21 cellular contexts compared by ENCODE assay signal in the genomic region with DNA sequence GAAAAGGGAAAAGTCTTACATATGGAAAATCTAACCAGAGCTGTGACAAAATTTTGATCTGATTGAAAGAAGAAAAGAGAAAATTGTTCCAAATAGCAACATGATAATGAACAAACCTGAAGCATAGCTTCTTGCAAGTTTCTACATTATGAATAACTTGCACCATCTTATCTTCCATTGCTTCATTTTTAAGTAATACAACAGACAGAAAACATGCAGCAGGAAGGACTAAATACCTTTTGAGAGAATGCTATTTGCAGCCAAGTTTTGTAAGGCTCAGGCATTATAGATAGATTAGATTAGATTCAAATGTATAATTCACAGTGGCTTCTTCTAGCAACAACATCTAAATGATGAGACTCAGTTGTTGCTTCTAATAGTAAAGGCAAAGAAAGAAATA.
DNase-seq lines count a peak whose midpoint lies in the region; ATAC-seq and TF ChIP-seq lines count a peak whose summit lies in the region.
"Had no signal": no experiment of that assay in that cellular context is flagged by ENCODE, and none has a peak within 500 bp of the region (broad histone marks: within the 10 kb centered on the region; RNA-seq: fewer than 3 reads in every experiment).

No MANE protein-coding gene starts in this region.

- no peak overlapping the region for H3K9ac ChIP-seq in SK-N-SH
- H3K9ac ChIP-seq: BLaER1 treated with 17β-estradiol and CSF1 and Interleukin-3, amounts not matched to agents 10 nM and 100 nM had no signal

- H3K79me2 ChIP-seq in SK-N-SH (ENCODE audit: insufficient read depth), result no peaks in the 10 kb centered on the region

- peaks cover 7 to 9% of the 10 kb centered on the region in 2 experiments; a peak in 2 of 4 replicates for H3K4me1 ChIP-seq in SK-N-SH (ENCODE audit: control insufficient read depth in 1 of 2, insufficient read depth in 2 of 2, low read depth in 1 of 2, low read length in 1 of 2)
- peaks cover 0 to 85% (median 33%) of the 10 kb centered on the region in 4 donors for H3K4me1 ChIP-seq in tibial artery
- H3K4me1 ChIP-seq: BE2C had no signal

- H3F3A ChIP-seq in SK-N-SH (replicated peaks; ENCODE audit: insufficient read depth), result no peaks in the 10 kb centered on the region

- CTCF ChIA-PET in SK-N-SH (lab: Yijun Ruan, JAX), result no interaction called here

- TF ChIP-seq CTCF in SK-N-SH (IDR thresholded peaks at IDR 0.05) (no peak), choroid plexus epithelial cell (conservative IDR thresholded peaks at IDR 0.05; ENCODE audit: low read depth, low read length) (no peak), tibial artery (IDR thresholded peaks at IDR 0.05) (no peak)

- no peak overlapping the region for H3K4me2 ChIP-seq in SK-N-SH
- H3K4me2 ChIP-seq: BLaER1 treated with 17β-estradiol and CSF1 and Interleukin-3, amounts not matched to agents 10 nM and 100 nM; GM23338 had no signal

- DNase-seq in SK-N-SH, result no peak
- DNase-seq in choroid plexus epithelial cell (ENCODE audit: low read depth), result peak; percentile 29
- DNase-seq in tibial artery, result no peak
- DNase-seq in NOMO-1 treated with DMSO at 0.1 percent for 48 hours (lab: John Stamatoyannopoulos, UW; ENCODE audit: unreplicated experiment), result no peak
- DNase-seq: ACHN; AML-193; BE2C; CD4-positive, alpha-beta T cell; CD8-positive, alpha-beta memory T cell; DMS 273 treated with DMSO at 0.1 percent for 48 hours; DMS79; EL; GDM1; H9 had no signal

- H3K9me3 ChIP-seq in SK-N-SH, result no peaks in the 10 kb centered on the region; the same call in 1 of the 2 replicates
- H3K9me3 ChIP-seq in tibial artery, result no peaks in the 10 kb centered on the region
- H3K9me3 ChIP-seq: BE2C had no signal

- H3K9me2 ChIP-seq in SK-N-SH, result no peaks in the 10 kb centered on the region

- H3K4me3 ChIP-seq in SK-N-SH (ENCODE audit: low read depth in 2 of 2, low read length in 1 of 2), result no peak overlapping the region
- H3K4me3 ChIP-seq in choroid plexus epithelial cell (ENCODE audit: low read depth, low read length), result no peak overlapping the region
- no peak overlapping the region for H3K4me3 ChIP-seq in tibial artery
- H3K4me3 ChIP-seq: BLaER1 treated with 17β-estradiol and CSF1 and Interleukin-3, amounts not matched to agents 10 nM and 100 nM; GM12878; GM23338 had no signal

- POLR2A ChIA-PET in SK-N-SH (lab: Yijun Ruan, JAX), result no interaction called here

- H3K27ac ChIP-seq in SK-N-SH (ENCODE audit: low read depth in 2 of 2, low read length in 1 of 2) (no peak overlapping the region), tibial artery (peak overlapping the region; percentile 71 to 85)
- H3K27ac ChIP-seq: 22Rv1; BLaER1 treated with 17β-estradiol and CSF1 and Interleukin-3, amounts not matched to agents 10 nM and 100 nM had no signal

- H4K20me1 ChIP-seq in SK-N-SH (ENCODE audit: insufficient read depth), result no peaks in the 10 kb centered on the region
- H4K20me1 ChIP-seq: BLaER1 treated with 17β-estradiol and CSF1 and Interleukin-3, amounts not matched to agents 10 nM and 100 nM had no signal

- H3K36me3 ChIP-seq in SK-N-SH (replicated peaks in 1 of 2; ENCODE audit: control insufficient read depth in 1 of 2, insufficient read depth in 2 of 2, low read length in 1 of 2) (no peaks in the 10 kb centered on the region), tibial artery (no peaks in the 10 kb centered on the region)
- H3K36me3 ChIP-seq: BE2C; BLaER1 treated with 17β-estradiol and CSF1 and Interleukin-3, amounts not matched to agents 10 nM and 100 nM had no signal

- no peak overlapping the region for H2AFZ ChIP-seq in SK-N-SH (ENCODE audit: low read depth)

- no peaks in the 10 kb centered on the region for H3K27me3 ChIP-seq in SK-N-SH (ENCODE audit: insufficient read depth)
- H3K27me3 ChIP-seq in tibial artery, result no peaks in the 10 kb centered on the region
- H3K27me3 ChIP-seq: BE2C; BLaER1 treated with 17β-estradiol and CSF1 and Interleukin-3, amounts not matched to agents 10 nM and 100 nM had no signal

- no peak for ATAC-seq in SK-N-SH treated with all-trans-retinoic acid at 6 μM for 48 hours
- ATAC-seq in HG03097 (IDR thresholded peaks at IDR 0.05; ENCODE audit: low FRiP score, unreplicated experiment), result no peak
- ATAC-seq: GM12878, GM23338, HCT116 had no signal

- intact Hi-C loops in tibial artery (cut with DNase I; ENCODE audit: low total_unique reads), result no loop called here

- TF ChIP-seq RAD21 in SK-N-SH (IDR thresholded peaks at IDR 0.05; ENCODE audit: low read length), result no peak

- TF ChIP-seq EP300 in SK-N-SH (IDR thresholded peaks at IDR 0.05; ENCODE audit: borderline replicate concordance in 1 of 2, low read depth in 1 of 2, low read length in 1 of 2), result no peak

TF ChIP-seq in SK-N-SH treated with all-trans-retinoic acid at 6 μM for 48 hours, 23 proteins besides CTCF, POLR2A, EP300 and RAD21:
- TF ChIP-seq SNAI2 (CRISPR knock-in tag; IDR thresholded peaks at IDR 0.05) (no peak), ISL1 (CRISPR knock-in tag; IDR thresholded peaks at IDR 0.05) (peak; percentile 76), TCF4 (CRISPR knock-in tag; IDR thresholded peaks at IDR 0.05; ENCODE audit: borderline replicate concordance) (no peak), ZNF70 (CRISPR knock-in tag; IDR thresholded peaks at IDR 0.05) (no peak)

TF ChIP-seq in SK-N-SH, 30 proteins besides CTCF, POLR2A, EP300 and RAD21:
- TF ChIP-seq JUND (IDR thresholded peaks at IDR 0.05) (no peak), MEF2A (IDR thresholded peaks at IDR 0.05; ENCODE audit: borderline replicate concordance, low read depth) (no peak), FOXJ3 (CRISPR knock-in tag; IDR thresholded peaks at IDR 0.05) (no peak), TEAD4 (IDR thresholded peaks at IDR 0.05; ENCODE audit: borderline replicate concordance, insufficient read depth) (no peak), EZH2phosphoT487 (IDR thresholded peaks at IDR 0.05; ENCODE audit: borderline replicate concordance, low read depth) (no peak), MXI1 (IDR thresholded peaks at IDR 0.05; ENCODE audit: low read depth, low read length) (no peak), POLR2AphosphoS5 (IDR thresholded peaks at IDR 0.05; ENCODE audit: low read depth, low read length) (no peak)
- TF ChIP-seq, protein P1, sequence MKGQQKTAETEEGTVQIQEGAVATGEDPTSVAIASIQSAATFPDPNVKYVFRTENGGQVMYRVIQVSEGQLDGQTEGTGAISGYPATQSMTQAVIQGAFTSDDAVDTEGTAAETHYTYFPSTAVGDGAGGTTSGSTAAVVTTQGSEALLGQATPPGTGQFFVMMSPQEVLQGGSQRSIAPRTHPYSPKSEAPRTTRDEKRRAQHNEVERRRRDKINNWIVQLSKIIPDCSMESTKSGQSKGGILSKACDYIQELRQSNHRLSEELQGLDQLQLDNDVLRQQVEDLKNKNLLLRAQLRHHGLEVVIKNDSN (IDR thresholded peaks at IDR 0.05; ENCODE audit: borderline replicate concordance, low read depth), result no peak

Comparison
In these comparisons a context has a peak if more than half of its experiments do, and no peak if none do; other contexts are left out.
1. H3K27ac ChIP-seq: peak in tibial artery (2 of 2); none in SK-N-SH (0 of 2).